11 cellular contexts compared by ENCODE assay signal in the genomic region with DNA sequence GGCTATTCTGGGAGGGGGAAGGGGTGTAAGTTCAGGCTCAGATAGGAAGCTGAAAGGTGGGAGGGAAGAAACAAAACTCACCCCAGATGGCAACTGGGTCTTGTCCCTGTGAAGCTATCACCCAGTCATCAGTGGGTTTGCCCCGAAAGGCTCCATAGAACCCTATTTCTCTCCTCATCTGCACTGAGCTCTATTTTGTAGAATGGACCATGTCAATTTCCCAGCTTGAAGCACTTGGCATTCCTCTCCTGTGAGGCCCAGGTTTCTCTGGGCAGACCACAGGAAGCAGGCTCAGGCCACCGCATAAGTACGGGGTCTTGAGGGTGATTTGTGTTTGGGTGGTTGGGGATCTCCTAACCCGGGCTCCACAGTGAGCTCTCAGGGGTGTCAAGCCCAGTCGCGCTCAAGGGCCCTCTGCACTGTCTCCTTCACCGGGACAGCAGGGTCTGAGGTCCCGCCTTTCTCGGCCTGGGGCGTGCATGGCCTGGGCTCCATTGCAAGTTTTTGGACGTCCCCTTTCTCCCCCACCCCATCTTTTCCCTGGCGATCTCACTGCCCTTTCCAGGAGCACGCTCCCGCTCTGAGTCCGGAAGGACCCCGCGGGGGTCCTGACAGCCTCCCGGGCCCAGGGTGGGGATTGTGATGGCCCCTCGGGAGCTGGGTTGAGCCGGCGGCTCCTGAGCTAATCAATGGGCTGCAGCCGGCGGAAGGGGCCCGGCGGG. TPM values are rescaled to one million over a fixed set of nuclear protein-coding genes. Genes with fewer than 3 reads are reported as not detected.
DNase-seq lines count a peak whose midpoint lies in the region; ATAC-seq and TF ChIP-seq lines count a peak whose summit lies in the region.
"Had no signal": no experiment of that assay in that cellular context is flagged by ENCODE, and none has a peak within 500 bp of the region (broad histone marks: within the 10 kb centered on the region; RNA-seq: fewer than 3 reads in every experiment).

No MANE protein-coding gene starts in this region.

- H3K9me1 ChIP-seq in IMR-90 (ENCODE audit: insufficient read depth, low read length), result no peaks in the 10 kb centered on the region

- in situ Hi-C loops in IMR-90 (cut with MboI; ENCODE audit: low sequenced_read_pairs), result no loop called here

- no peak overlapping the region for H3K18ac ChIP-seq in IMR-90 (ENCODE audit: low read depth, low read length)

- H3K4ac ChIP-seq in IMR-90 (ENCODE audit: low read depth, low read length), result no peak overlapping the region

- H3K4me3 Mint-ChIP-seq in neural progenitor cell, result peak overlapping the region; percentile 74

- no peaks in the 10 kb centered on the region for H3K9me3 ChIP-seq in AG04450 (ENCODE audit: control insufficient read depth, insufficient read depth, low read length)
- no peaks in the 10 kb centered on the region for H3K9me3 ChIP-seq in IMR-90 (ENCODE audit: control insufficient read depth, insufficient read depth, low read length)
- no peaks in the 10 kb centered on the region for H3K9me3 ChIP-seq in esophagus muscularis mucosa
- H3K9me3 ChIP-seq in neural progenitor cell (ENCODE audit: low read depth), result no peaks in the 10 kb centered on the region
- H3K9me3 ChIP-seq: adrenal gland had no signal

- H3K27me3 Mint-ChIP-seq in neural progenitor cell (ENCODE audit: insufficient read depth, low read depth), result peaks cover 35% of the 10 kb centered on the region

- H3K14ac ChIP-seq in IMR-90 (replicated peaks; ENCODE audit: low read depth, low read length), result no peak overlapping the region; the same call in 1 of the 2 replicates

- CTCF ChIA-PET in AG04450 (lab: Charles Lee) (interaction anchor here (0.9 to 6.0 kb wide), 8 partner anchors 10 to 281 kb away, joined by 3 to 118 read pairs (median 6); a partner anchor contains a TSS), IMR-90 (lab: Yijun Ruan, JAX) (no interaction called here)

- peaks cover 2% of the 10 kb centered on the region for H3K9me3 Mint-ChIP-seq in neural progenitor cell

- H3K56ac ChIP-seq in IMR-90 (ENCODE audit: extremely low read depth, insufficient read depth, low read length), result no peak overlapping the region

- H3K27ac ChIP-seq in AG04450 (ENCODE audit: low read depth, low read length) (no peak overlapping the region), IMR-90 (ENCODE audit: insufficient read depth, low read length) (no peak overlapping the region), esophagus muscularis mucosa (replicated peaks in 1 of 4) (peak overlapping the region in 1 of 4 donors; percentile 66), neural progenitor cell (no peak overlapping the region)
- H3K27ac ChIP-seq: adrenal gland had no signal

- H2BK120ac ChIP-seq in IMR-90 (ENCODE audit: low read depth, low read length), result no peak overlapping the region

- dilution Hi-C loops in IMR-90 (cut with HindIII; ENCODE audit: low sequenced_read_pairs, unreplicated experiment), result no loop called here

- H2BK5ac ChIP-seq in IMR-90 (ENCODE audit: low read depth, low read length, poor library complexity, severe bottlenecking), result no peak overlapping the region

- intact Hi-C loops in IMR-90 (cut with micrococcal nuclease), result loop anchor here (5.0 kb wide), 1 partner anchor 183 kb away; no protein-coding TSS in a partner anchor
- intact Hi-C loops in esophagus muscularis mucosa (cut with DNase I), result loop anchor here (5.0 kb wide), 3 partner anchors 88 to 278 kb away; a partner anchor contains a TSS

- no CpG with 5 or more reads among the region's 25 CpGs for WGBS in IMR-90 (ENCODE audit: extremely low coverage in 2 of 2, insufficient read length in 1 of 2), 2 experiments
- WGBS in esophagus muscularis mucosa, result 75% methylated on average over 8 of the region's 25 CpGs

- no TSS peak for BruUV-seq in IMR-90 (replicated peaks; lab: Mats Ljungman, UMichigan)

- H3K27me3 ChIP-seq in AG04450 (ENCODE audit: control insufficient read depth, insufficient read depth, low read length) (peaks cover 13% of the 10 kb centered on the region), IMR-90 (ENCODE audit: control insufficient read depth, insufficient read depth, low read length) (peaks cover 49% of the 10 kb centered on the region), esophagus muscularis mucosa (peaks cover 0 to 65% (median 8%) of the 10 kb centered on the region in 4 donors), neural progenitor cell (peaks cover 78% of the 10 kb centered on the region)

- no peak for TF ChIP-seq RAD21 in IMR-90 (IDR thresholded peaks at IDR 0.05; ENCODE audit: low read length)

- no peak overlapping the region for H4K5ac ChIP-seq in IMR-90 (ENCODE audit: low read depth, low read length)

- 0 out of 2 replicates have a peak, but pooled peaks cover 2% of the 10 kb centered on the region for H3K4me1 ChIP-seq in IMR-90 (ENCODE audit: control insufficient read depth, insufficient read depth, low read length)
- peaks cover 23 to 31% (median 29%) of the 10 kb centered on the region in 4 donors for H3K4me1 ChIP-seq in esophagus muscularis mucosa
- H3K4me1 ChIP-seq in neural progenitor cell, result peaks cover 14% of the 10 kb centered on the region

- H2AFZ ChIP-seq in IMR-90 (replicated peaks; ENCODE audit: low read length, poor library complexity) (peak overlapping the region; percentile 91), neural progenitor cell (replicated peaks) (peak overlapping the region; percentile 72)

- DNase-seq in AG04450 (ENCODE audit: low read depth, low spot score) (no peak), IMR-90 (no peak), esophagus muscularis mucosa (ENCODE audit: extremely low spot score) (no peak), neural progenitor cell (ENCODE audit: low spot score) (no peak)
- DNase-seq in stimulated activated CD4-positive, alpha-beta T cell treated with anti-CD3 and anti-CD28 coated beads, Interleukin-2, amount 100 ng/mL, for 48 hours, result no peak

- no peak overlapping the region for H4K8ac ChIP-seq in IMR-90 (ENCODE audit: low read depth in 2 of 2, low read length in 2 of 2)

- peaks cover 18% of the 10 kb centered on the region for H3F3A ChIP-seq in neural progenitor cell (ENCODE audit: low read depth)

- peak overlapping the region; percentile 36; the same call in 1 of the 2 replicates for H3K4me3 ChIP-seq in AG04450 (ENCODE audit: low read depth, low read length)
- no peak overlapping the region for H3K4me3 ChIP-seq in IMR-90 (ENCODE audit: insufficient read depth, low read depth, low read length)
- H3K4me3 ChIP-seq in esophagus muscularis mucosa, result peak overlapping the region; percentile 54 to 64 (median 62)
- peak overlapping the region; percentile 46 for H3K4me3 ChIP-seq in neural progenitor cell

- 0 out of 2 replicates have a peak overlapping the region, but pooled peaks have one; percentile 29 for H3K23ac ChIP-seq in IMR-90 (ENCODE audit: low read depth, low read length)

- TF ChIP-seq CTCF in AG04450 (IDR thresholded peaks at IDR 0.05; ENCODE audit: low read depth, low read length) (no peak), IMR-90 (conservative IDR thresholded peaks at IDR 0.05; ENCODE audit: low read depth, low read length) (no peak), esophagus muscularis mucosa (IDR thresholded peaks at IDR 0.05) (no peak), neural progenitor cell (IDR thresholded peaks at IDR 0.05) (no peak)

- no peaks in the 10 kb centered on the region for H3K79me2 ChIP-seq in neural progenitor cell (ENCODE audit: low read depth)

- H2AK9ac ChIP-seq in IMR-90 (replicated peaks; ENCODE audit: low read depth, low read length, poor library complexity), result peak overlapping the region; percentile 74

- H4K91ac ChIP-seq in IMR-90 (ENCODE audit: insufficient read depth, low read depth, low read length), result no peak overlapping the region

- no peak overlapping the region for H3K27ac Mint-ChIP-seq in neural progenitor cell

- H2BK20ac ChIP-seq in IMR-90 (ENCODE audit: low read depth, low read length), result no peak overlapping the region

- POLR2A ChIA-PET in AG04450 (lab: Yijun Ruan, JAX), result no interaction called here
- POLR2A ChIA-PET in IMR-90 (lab: Charles Lee; ENCODE audit: unreplicated experiment), result no interaction called here

- H3K36me3 ChIP-seq in IMR-90 (ENCODE audit: control insufficient read depth, insufficient read depth, low read length) (no peaks in the 10 kb centered on the region), esophagus muscularis mucosa (no peaks in the 10 kb centered on the region), neural progenitor cell (no peaks in the 10 kb centered on the region)
- H3K36me3 ChIP-seq: adrenal gland had no signal

- H2BK15ac ChIP-seq in IMR-90 (ENCODE audit: low read depth, low read length), result no peak overlapping the region

- peaks cover 18% of the 10 kb centered on the region for H3K4me1 Mint-ChIP-seq in neural progenitor cell

- TF ChIP-seq POLR2A in IMR-90 (IDR thresholded peaks at IDR 0.05; ENCODE audit: low read depth, low read length) (no peak), esophagus muscularis mucosa (IDR thresholded peaks at IDR 0.05; ENCODE audit: low read depth) (no peak)

- H3K4me2 ChIP-seq in IMR-90 (ENCODE audit: low read depth, low read length) (peak overlapping the region; percentile 33; the same call in 1 of the 2 replicates), neural progenitor cell (peak overlapping the region; percentile 79)

- ATAC-seq in IMR-90 (ENCODE audit: low read depth), result no peak
- ATAC-seq in activated CD4-positive, CD25-positive, alpha-beta regulatory T cell treated with anti-CD3 and anti-CD28 coated beads, Interleukin-2, amount 50 U/mL, for 24 hours, result no peak
- no peak for ATAC-seq in HG02981 (IDR thresholded peaks at IDR 0.05; ENCODE audit: unreplicated experiment)
- no peak for ATAC-seq in HG03196 (IDR thresholded peaks at IDR 0.05; ENCODE audit: unreplicated experiment)

- TF ChIP-seq EP300 in esophagus muscularis mucosa (IDR thresholded peaks at IDR 0.05), result no peak

- no peak overlapping the region for H2AK5ac ChIP-seq in IMR-90 (ENCODE audit: low read depth, low read length)

- H3K9ac ChIP-seq in IMR-90 (ENCODE audit: low read depth, low read length), result no peak overlapping the region
- H3K9ac ChIP-seq in neural progenitor cell, result no peak overlapping the region

- H3K36me3 Mint-ChIP-seq in neural progenitor cell, result peaks cover 2% of the 10 kb centered on the region

- H4K20me1 ChIP-seq in IMR-90 (ENCODE audit: insufficient read depth, low read length) (no peaks in the 10 kb centered on the region), neural progenitor cell (ENCODE audit: low read depth) (peaks cover 20% of the 10 kb centered on the region)

- no peaks in the 10 kb centered on the region for H3K79me1 ChIP-seq in IMR-90 (ENCODE audit: low read depth in 1 of 2, low read length in 2 of 2)

RNA-seq across cellular contexts. Expression of a gene that starts 27.3 kb away (rescaled TPM):
- polyA plus RNA-seq in AG04450 (2011; rRNA removed) (not detected in 2 replicates), IMR-90 (2012; rRNA removed) (not detected in 2 replicates)
- not detected in 2 replicates for polyA minus RNA-seq in AG04450 (2011; rRNA and poly(A)+ RNA removed)
- total RNA-seq in IMR-90 (2012; rRNA removed) (not detected in 2 replicates), esophagus muscularis mucosa (not detected), neural progenitor cell (ENCODE audit: low replicate concordance) (not detected in 2 replicates)
- polyA plus RNA-seq in IMR-90 (2012; cell fraction: cytosol; rRNA removed), result not detected in 2 replicates
- polyA plus RNA-seq in IMR-90 (2012; cell fraction: nucleus; rRNA removed; ENCODE audit: low replicate concordance), result not detected in 2 replicates
- total RNA-seq: adrenal gland, HT1080, temporal lobe had no signal

RNA-seq across cellular contexts. Expression of a gene that starts 38.9 kb away (rescaled TPM):
- polyA plus RNA-seq in AG04450 (2011; rRNA removed), result 10.4 and 13.8 TPM in 2 replicates
- polyA minus RNA-seq in AG04450 (2011; rRNA and poly(A)+ RNA removed), result 21.6 and 22.7 TPM in 2 replicates
- total RNA-seq in IMR-90 (2012; rRNA removed), result 18.9 and 19.7 TPM in 2 replicates
- 16.9 and 17.8 TPM in 2 replicates for polyA plus RNA-seq in IMR-90 (2012; rRNA removed)
- 10.8 and 12.0 TPM in 2 replicates for polyA plus RNA-seq in IMR-90 (2012; cell fraction: cytosol; rRNA removed)
- 36.5 and 44.1 TPM in 2 replicates for polyA plus RNA-seq in IMR-90 (2012; cell fraction: nucleus; rRNA removed; ENCODE audit: low replicate concordance)
- total RNA-seq in esophagus muscularis mucosa, result 10 to 100 TPM; 12.1 to 19.6 (median 15.4) TPM
- total RNA-seq in neural progenitor cell (ENCODE audit: low replicate concordance), result 21.0 and 31.4 TPM in 2 replicates

RNA-seq across cellular contexts. Expression of a gene that starts 57.9 kb away (rescaled TPM):
- 11.6 and 12.0 TPM in 2 replicates for polyA plus RNA-seq in AG04450 (2011; rRNA removed)
- polyA minus RNA-seq in AG04450 (2011; rRNA and poly(A)+ RNA removed), result 9.1 and 10.9 TPM in 2 replicates
- total RNA-seq in IMR-90 (2012; rRNA removed), result 13.1 and 14.4 TPM in 2 replicates
- polyA plus RNA-seq in IMR-90 (2012; rRNA removed), result 18.4 and 23.1 TPM in 2 replicates
- polyA plus RNA-seq in IMR-90 (2012; cell fraction: cytosol; rRNA removed), result 18.4 and 22.8 TPM in 2 replicates
- 5.8 and 9.0 TPM in 2 replicates for polyA plus RNA-seq in IMR-90 (2012; cell fraction: nucleus; rRNA removed; ENCODE audit: low replicate concordance)
- total RNA-seq in esophagus muscularis mucosa, result 10 to 100 TPM; 29.0 to 49.0 (median 33.2) TPM
- total RNA-seq in neural progenitor cell (ENCODE audit: low replicate concordance), result 3.9 and 8.2 TPM in 2 replicates

RNA-seq across cellular contexts. Expression of a gene that starts 59.0 kb away (rescaled TPM):
- 303 and 331 TPM in 2 replicates for polyA plus RNA-seq in AG04450 (2011; rRNA removed)
- 289 and 344 TPM in 2 replicates for polyA minus RNA-seq in AG04450 (2011; rRNA and poly(A)+ RNA removed)
- 557 and 575 TPM in 2 replicates for total RNA-seq in IMR-90 (2012; rRNA removed)
- 321 and 329 TPM in 2 replicates for polyA plus RNA-seq in IMR-90 (2012; rRNA removed)
- 226 and 323 TPM in 2 replicates for polyA plus RNA-seq in IMR-90 (2012; cell fraction: cytosol; rRNA removed)
- 107 and 114 TPM in 2 replicates for polyA plus RNA-seq in IMR-90 (2012; cell fraction: nucleus; rRNA removed; ENCODE audit: low replicate concordance)
- 100 to 1,000 TPM; 193 to 244 (median 222) TPM for total RNA-seq in esophagus muscularis mucosa
- 365 and 456 TPM in 2 replicates for total RNA-seq in neural progenitor cell (ENCODE audit: low replicate concordance)
